Comparison of ENCODE assay signal across 27 cellular contexts in the genomic region with DNA sequence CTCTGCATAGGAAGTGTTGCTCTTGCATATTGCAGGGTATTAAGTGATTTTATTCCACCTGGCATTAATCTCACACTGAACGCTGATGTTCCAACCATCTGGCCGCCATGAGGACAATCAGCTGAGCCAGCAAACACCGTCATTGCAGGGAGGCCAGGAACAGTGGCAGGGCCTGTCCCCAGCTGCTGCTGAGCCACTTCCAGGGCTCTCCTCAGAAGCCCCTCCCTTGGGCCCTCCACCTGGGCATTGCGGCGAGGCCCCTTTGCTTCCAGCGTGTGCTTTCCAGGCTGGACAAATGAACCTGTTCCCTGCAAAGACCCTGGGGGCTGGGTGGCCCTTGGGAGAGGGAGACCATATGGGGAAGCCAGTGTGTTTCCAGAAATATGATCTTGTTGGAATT.
DNase-seq lines count a peak whose midpoint lies in the region; ATAC-seq, FAIRE-seq and TF ChIP-seq lines count a peak whose summit lies in the region.
"Had no signal": no experiment of that assay in that cellular context is flagged by ENCODE, and none has a peak within 500 bp of the region (broad histone marks: within the 10 kb centered on the region; RNA-seq: fewer than 3 reads in every experiment).

No MANE protein-coding gene starts in this region.

- DNase-seq in right lobe of liver (peak in 2 of 3 donors; percentile 17 to 28), HepG2 (ENCODE audit: low spot score) (no peak), NCI-H2196 (lab: John Stamatoyannopoulos, UW; ENCODE audit: unreplicated experiment) (peak; percentile 31), glutamatergic neuron (peak; percentile 25), GM12892 (ENCODE audit: insufficient read length) (no peak), coronary artery (ENCODE audit: low spot score) (no peak)
- DNase-seq in stimulated activated CD4-positive, alpha-beta T cell treated with anti-CD3 and anti-CD28 coated beads, Interleukin-15, amount 100 ng/mL, for 24 hours: no peak
- DNase-seq: activated effector memory CD4-positive, alpha-beta T cell treated with anti-CD3 and anti-CD28 coated beads, Interleukin-2, amount 50 U/mL, for 16 hours; activated naive CD8-positive, alpha-beta T cell treated with anti-CD3 and anti-CD28 coated beads for 36 hours; activated T-cell treated with anti-CD3 and anti-CD28 coated beads, Interleukin-2, amount 50 U/mL, for 24 hours; anterior cingulate cortex; GOT3; islet precursor cell; left ventricle myocardium inferior; mesendoderm; NCI-H1048; NCI-H748 treated with DMSO at 0.1 percent for 48 hours; right cardiac atrium; stimulated activated CD4-positive, alpha-beta T cell treated with anti-CD3 and anti-CD28 coated beads, Interleukin-2, amount 100 ng/mL, for 48 hours; stimulated activated naive CD8-positive, alpha-beta T cell treated with anti-CD3 and anti-CD28 coated beads, Interleukin-15, amount 100 ng/mL, for 72 hours had no signal

- BruUV-seq in HepG2 (replicated peaks; lab: Mats Ljungman, UMichigan): no TSS peak

- H3K4me2 ChIP-seq in HepG2 (ENCODE audit: low read depth, low read length): no peak overlapping the region

- H3K9me3 ChIP-seq in right lobe of liver: no peaks in the 10 kb centered on the region
- peaks cover 6% of the 10 kb centered on the region for H3K9me3 ChIP-seq in HepG2 (ENCODE audit: low read length)
- H3K9me3 ChIP-seq: BLaER1, left ventricle myocardium inferior, thoracic aorta had no signal

- H3K4me3 Mint-ChIP-seq in glutamatergic neuron (ENCODE audit: unreplicated experiment): no peak overlapping the region
- H3K4me3 Mint-ChIP-seq: activated naive CD8-positive, alpha-beta T cell treated with anti-CD3 and anti-CD28 coated beads for 36 hours; activated T-cell treated with anti-CD3 and anti-CD28 coated beads, Interleukin-2, amount 50 U/mL, for 24 hours; stimulated activated naive CD8-positive, alpha-beta T cell treated with anti-CD3 and anti-CD28 coated beads, Interleukin-15, amount 100 ng/mL, for 72 hours; T-helper 1 cell treated with Interleukin-12 subunit alpha and Interleukin-12 subunit beta and Interleukin-4 antibody, amounts not matched to agents 30 μg/mL and 1 μg/mL, for 36 hours had no signal

- no peak overlapping the region for H2AFZ ChIP-seq in HepG2 (ENCODE audit: low read length)

- H3K27me3 ChIP-seq in right lobe of liver (no peaks in the 10 kb centered on the region), HepG2 (ENCODE audit: control insufficient read depth in 1 of 2, insufficient read depth in 2 of 2, low read length in 2 of 2) (peaks cover 4 to 28% of the 10 kb centered on the region in 2 experiments)

- no peak for TF ChIP-seq EP300 in HepG2 (IDR thresholded peaks at IDR 0.05; ENCODE audit: low read depth in 2 of 2, low read length in 2 of 2)
- TF ChIP-seq EP300 in HepG2 (CRISPR knock-in tag; IDR thresholded peaks at IDR 0.05; ENCODE audit: borderline replicate concordance): no peak

- CTCF ChIA-PET in HepG2 (lab: Yijun Ruan, JAX; ENCODE audit: low intra/inter-chr PET ratio, low total read pairs): no interaction called here

- FAIRE-seq in HepG2 (lab: Jason Lieb, UNC): no peak
- FAIRE-seq in GM12892 (lab: Jason Lieb, UNC): no peak
- FAIRE-seq: bronchial epithelial cell, GM19239, urothelium cell line had no signal

- H3K9ac ChIP-seq in HepG2 (ENCODE audit: insufficient read depth, low read depth, low read length): no peak overlapping the region
- H3K9ac ChIP-seq: BLaER1 had no signal

- in situ Hi-C loops in HepG2 (cut with HindIII; ENCODE audit: extremely low pct_ligation_motif_present, low pct_unique_long_range_greater_than_20kb): loop anchor here (25.0 kb wide), 1 partner anchor 159 kb away; a partner anchor contains a TSS

- H3K9me3 Mint-ChIP-seq in glutamatergic neuron (ENCODE audit: unreplicated experiment): peaks cover 10% of the 10 kb centered on the region
- H3K9me3 Mint-ChIP-seq: activated naive CD8-positive, alpha-beta T cell treated with anti-CD3 and anti-CD28 coated beads for 36 hours; activated T-cell treated with anti-CD3 and anti-CD28 coated beads, Interleukin-2, amount 50 U/mL, for 24 hours; stimulated activated naive CD8-positive, alpha-beta T cell treated with anti-CD3 and anti-CD28 coated beads, Interleukin-15, amount 100 ng/mL, for 72 hours; T-helper 1 cell treated with Interleukin-12 subunit alpha and Interleukin-12 subunit beta and Interleukin-4 antibody, amounts not matched to agents 30 μg/mL and 1 μg/mL, for 36 hours had no signal

- peaks cover 4% of the 10 kb centered on the region for H3K36me3 Mint-ChIP-seq in glutamatergic neuron (ENCODE audit: unreplicated experiment)
- H3K36me3 Mint-ChIP-seq: activated naive CD8-positive, alpha-beta T cell treated with anti-CD3 and anti-CD28 coated beads for 36 hours had no signal

- no peaks in the 10 kb centered on the region for H3K36me3 ChIP-seq in right lobe of liver
- H3K36me3 ChIP-seq in HepG2 (replicated peaks in 1 of 2; ENCODE audit: control insufficient read depth in 1 of 2, insufficient read depth in 2 of 2, low read length in 2 of 2): no peaks in the 10 kb centered on the region
- H3K36me3 ChIP-seq: BLaER1, left ventricle myocardium inferior, thoracic aorta had no signal

- POLR2A ChIA-PET in HepG2 (lab: Yijun Ruan, JAX): no interaction called here

- 64% methylated on average over 3 of the region's 6 CpGs for WGBS in right lobe of liver (ENCODE audit: insufficient coverage, low coverage, low lambda C conversion rate, missing lambda C conversion rate)
- 0% methylated on average over 4 of the region's 6 CpGs for WGBS in HepG2 (ENCODE audit: low lambda C conversion rate)

- H3K4me3 ChIP-seq in right lobe of liver (no peak overlapping the region), HepG2 (replicated peaks in 1 of 3; ENCODE audit: insufficient read depth in 1 of 3, low read depth in 2 of 3, low read length in 3 of 3) (no peak overlapping the region), coronary artery (no peak overlapping the region)
- H3K4me3 ChIP-seq: BLaER1, left ventricle myocardium inferior, SK-N-MC, thoracic aorta had no signal

- H3K27ac Mint-ChIP-seq in glutamatergic neuron (ENCODE audit: unreplicated experiment): no peak overlapping the region
- H3K27ac Mint-ChIP-seq: activated T-cell treated with anti-CD3 and anti-CD28 coated beads, Interleukin-2, amount 50 U/mL, for 24 hours; stimulated activated naive CD8-positive, alpha-beta T cell treated with anti-CD3 and anti-CD28 coated beads, Interleukin-15, amount 100 ng/mL, for 72 hours; T-helper 1 cell treated with Interleukin-12 subunit alpha and Interleukin-12 subunit beta and Interleukin-4 antibody, amounts not matched to agents 30 μg/mL and 1 μg/mL, for 36 hours had no signal

- H3K27ac ChIP-seq in right lobe of liver: no peak overlapping the region
- no peak overlapping the region for H3K27ac ChIP-seq in HepG2 (ENCODE audit: extremely low read length, insufficient read depth, low read length)
- no peak overlapping the region for H3K27ac ChIP-seq in coronary artery
- H3K27ac ChIP-seq: BLaER1, left ventricle myocardium inferior, SK-N-MC, thoracic aorta had no signal

- H3K27me3 Mint-ChIP-seq in glutamatergic neuron (ENCODE audit: unreplicated experiment): peaks cover 2% of the 10 kb centered on the region

- TF ChIP-seq RAD21 in HepG2 (CRISPR knock-in tag; IDR thresholded peaks at IDR 0.05): no peak

- no peaks in the 10 kb centered on the region for H3K79me2 ChIP-seq in HepG2 (ENCODE audit: insufficient read depth, low read length)

- TF ChIP-seq CTCF in right lobe of liver (IDR thresholded peaks at IDR 0.05) (no peak), HepG2 (CRISPR knock-in tag; IDR thresholded peaks at IDR 0.05) (no peak), glutamatergic neuron (IDR thresholded peaks at IDR 0.05; ENCODE audit: partially characterized antibody, unreplicated experiment) (no peak), coronary artery (IDR thresholded peaks at IDR 0.05) (no peak)

- H3K4me1 ChIP-seq in right lobe of liver (no peaks in the 10 kb centered on the region), HepG2 (ENCODE audit: insufficient read depth, low read length) (no peaks in the 10 kb centered on the region)
- H3K4me1 ChIP-seq: left ventricle myocardium inferior had no signal

- no peaks in the 10 kb centered on the region for H4K20me1 ChIP-seq in HepG2 (ENCODE audit: insufficient read depth, low read length)
- H4K20me1 ChIP-seq: BLaER1 had no signal

- no peaks in the 10 kb centered on the region for H3K4me1 Mint-ChIP-seq in glutamatergic neuron (ENCODE audit: low read depth, unreplicated experiment)
- H3K4me1 Mint-ChIP-seq: activated naive CD8-positive, alpha-beta T cell treated with anti-CD3 and anti-CD28 coated beads for 36 hours; stimulated activated naive CD8-positive, alpha-beta T cell treated with anti-CD3 and anti-CD28 coated beads, Interleukin-15, amount 100 ng/mL, for 72 hours had no signal

- intact Hi-C loops in right lobe of liver (cut with DNase I) (no loop called here), HepG2 (cut with micrococcal nuclease; ENCODE audit: unreplicated experiment) (no loop called here)

- no peak for ATAC-seq in right lobe of liver
- ATAC-seq in HepG2: no peak
- ATAC-seq: right cardiac atrium; stimulated activated naive CD8-positive, alpha-beta T cell treated with anti-CD3 and anti-CD28 coated beads, Interleukin-15, amount 100 ng/mL, for 72 hours had no signal

- TF ChIP-seq POLR2A in right lobe of liver (IDR thresholded peaks at IDR 0.05): no peak
- no peak for TF ChIP-seq POLR2A in HepG2 (IDR thresholded peaks at IDR 0.05; ENCODE audit: insufficient read depth in 1 of 2, low read depth in 2 of 2, low read length in 2 of 2)
- no peak for TF ChIP-seq POLR2A in GM12892 (IDR thresholded peaks at IDR 0.05; ENCODE audit: low read depth, low read length)

TF ChIP-seq in HepG2, 621 proteins besides CTCF, POLR2A, EP300 and RAD21 (continues in another document):
- TF ChIP-seq AGO2 (optimal IDR thresholded peaks at IDR 0.05; ENCODE audit: low read depth, low read length) (no peak), PCBP2 (optimal IDR thresholded peaks at IDR 0.05; ENCODE audit: low read depth, low read length, poor library complexity, severe bottlenecking) (no peak)

Comparison
In these comparisons a context has a peak if more than half of its experiments do, and no peak if none do; other contexts are left out.
1. DNase-seq: peak in right lobe of liver (2 of 3), NCI-H2196 (single experiment) and glutamatergic neuron (single experiment); none in HepG2 (single experiment), stimulated activated CD4-positive, alpha-beta T cell treated with anti-CD3 and anti-CD28 coated beads, Interleukin-15, amount 100 ng/mL, for 24 hours (single experiment), GM12892 (single experiment) and coronary artery (single experiment).